ENCODE assay signal across 17 cellular contexts in genomic region chr3:89300976-89301375, GRCh38.
DNase-seq lines count a peak whose midpoint lies in the region; ATAC-seq and TF ChIP-seq lines count a peak whose summit lies in the region.
"Had no signal": no experiment of that assay in that cellular context is flagged by ENCODE, and none has a peak within 500 bp of the region (broad histone marks: within the 10 kb centered on the region; RNA-seq: fewer than 3 reads in every experiment).

No MANE protein-coding gene starts in this region.

- H4K20me1 ChIP-seq in Loucy (ENCODE audit: insufficient read depth, low read length, poor library complexity, severe bottlenecking) = no peaks in the 10 kb centered on the region

- H3F3A ChIP-seq in Loucy (ENCODE audit: low read depth) = no peaks in the 10 kb centered on the region

- no peak overlapping the region for H2AFZ ChIP-seq in Loucy (ENCODE audit: low read length)

- no peaks in the 10 kb centered on the region for H3K9me2 ChIP-seq in Loucy (replicated peaks; ENCODE audit: low read depth, low read length)

- H3K36me3 ChIP-seq in Loucy (ENCODE audit: insufficient read depth, low read length) = no peaks in the 10 kb centered on the region
- H3K36me3 ChIP-seq in breast epithelium = no peaks in the 10 kb centered on the region

- H3K27ac Mint-ChIP-seq in activated CD8-positive, alpha-beta T cell treated with anti-CD3 and anti-CD28 coated beads, Interleukin-2, amount 10 ng/mL, durations not matched to agents 7 days and 5 days = no peak overlapping the region
- H3K27ac Mint-ChIP-seq: CD4-positive, alpha-beta T cell; T-helper 17 cell had no signal

- peaks cover 14% of the 10 kb centered on the region for H3K9me3 Mint-ChIP-seq in activated CD8-positive, alpha-beta T cell treated with anti-CD3 and anti-CD28 coated beads, Interleukin-2, amount 10 ng/mL, durations not matched to agents 7 days and 5 days (ENCODE audit: insufficient read depth)

- H3K4me1 ChIP-seq in Loucy (ENCODE audit: insufficient read depth, low read length, poor library complexity, severe bottlenecking) (peaks cover 5% of the 10 kb centered on the region), breast epithelium (no peaks in the 10 kb centered on the region)

- peak overlapping the region; percentile 63 for H3K4me2 ChIP-seq in Loucy (ENCODE audit: low read depth, low read length, poor library complexity, severe bottlenecking)

- DNase-seq in EH (ENCODE audit: low read depth) (peak; percentile 41), choroid plexus epithelial cell (ENCODE audit: low read depth) (peak; percentile 16), stromal cell of bone marrow (ENCODE audit: low read depth) (peak; percentile 23), breast epithelium (ENCODE audit: low spot score in 2 of 2) (no peak), NCI-H345 (lab: John Stamatoyannopoulos, UW) (no peak), CD1c-positive myeloid dendritic cell (ENCODE audit: extremely low spot score) (no peak)
- DNase-seq in activated CD8-positive, alpha-beta T cell treated with anti-CD3 and anti-CD28 coated beads, Interleukin-2, amount 10 ng/mL, durations not matched to agents 7 days and 5 days = no peak
- DNase-seq: CD4-positive, alpha-beta T cell; Karpas-422; NCI-H1417; NCI-H1930; NCI-H2171 treated with DMSO at 0.1 percent for 48 hours; NCI-H510A; NCI-H82; SHP77; T-helper 17 cell had no signal

- no peak for TF ChIP-seq POLR2A in breast epithelium (IDR thresholded peaks at IDR 0.05)

- no peaks in the 10 kb centered on the region for H3K4me1 Mint-ChIP-seq in activated CD8-positive, alpha-beta T cell treated with anti-CD3 and anti-CD28 coated beads, Interleukin-2, amount 10 ng/mL, durations not matched to agents 7 days and 5 days (ENCODE audit: low read depth)
- H3K4me1 Mint-ChIP-seq: T-helper 17 cell had no signal

- H3K79me2 ChIP-seq in Loucy (ENCODE audit: insufficient read depth, low read length) = no peaks in the 10 kb centered on the region

- H3K9me3 ChIP-seq in Loucy (ENCODE audit: insufficient read depth, low read depth, low read length) = no peaks in the 10 kb centered on the region
- no peaks in the 10 kb centered on the region for H3K9me3 ChIP-seq in breast epithelium

- intact Hi-C loops in breast epithelium (cut with DNase I; ENCODE audit: low total_unique reads) = no loop called here

- H3K27ac ChIP-seq in breast epithelium = no peak overlapping the region

- TF ChIP-seq CTCF in Loucy (conservative IDR thresholded peaks at IDR 0.05; ENCODE audit: low read length) (no peak), choroid plexus epithelial cell (conservative IDR thresholded peaks at IDR 0.05; ENCODE audit: low read depth, low read length) (no peak), breast epithelium (IDR thresholded peaks at IDR 0.05) (no peak)

- no peak for ATAC-seq in activated CD8-positive, alpha-beta T cell treated with anti-CD3 and anti-CD28 coated beads, Interleukin-2, amount 10 ng/mL, durations not matched to agents 7 days and 5 days
- ATAC-seq: T-helper 17 cell had no signal

- H3K4me3 Mint-ChIP-seq in activated CD8-positive, alpha-beta T cell treated with anti-CD3 and anti-CD28 coated beads, Interleukin-2, amount 10 ng/mL, durations not matched to agents 7 days and 5 days = no peak overlapping the region
- H3K4me3 Mint-ChIP-seq: CD4-positive, alpha-beta T cell; T-helper 17 cell had no signal

- no peaks in the 10 kb centered on the region for H3K27me3 Mint-ChIP-seq in activated CD8-positive, alpha-beta T cell treated with anti-CD3 and anti-CD28 coated beads, Interleukin-2, amount 10 ng/mL, durations not matched to agents 7 days and 5 days (ENCODE audit: low read depth)
- H3K27me3 Mint-ChIP-seq: CD4-positive, alpha-beta T cell; T-helper 17 cell had no signal

- H3K4me3 ChIP-seq in Loucy (ENCODE audit: low read length, poor library complexity, severe bottlenecking) = peak overlapping the region; percentile 55
- H3K4me3 ChIP-seq in choroid plexus epithelial cell (ENCODE audit: low read depth, low read length) = no peak overlapping the region
- no peak overlapping the region for H3K4me3 ChIP-seq in breast epithelium

- POLR2A ChIA-PET in activated CD8-positive, alpha-beta T cell treated with anti-CD3 and anti-CD28 coated beads, Interleukin-2, amount 10 ng/mL, durations not matched to agents 7 days and 5 days (lab: Charles Lee) = no interaction called here

- CTCF ChIA-PET in activated CD8-positive, alpha-beta T cell treated with anti-CD3 and anti-CD28 coated beads, Interleukin-2, amount 10 ng/mL, durations not matched to agents 7 days and 5 days (lab: Charles Lee) = no interaction called here

- no peaks in the 10 kb centered on the region for H3K36me3 Mint-ChIP-seq in activated CD8-positive, alpha-beta T cell treated with anti-CD3 and anti-CD28 coated beads, Interleukin-2, amount 10 ng/mL, durations not matched to agents 7 days and 5 days (ENCODE audit: low read depth)

- H3K9ac ChIP-seq in Loucy (ENCODE audit: low read depth, low read length, poor library complexity, severe bottlenecking) = no peak overlapping the region

- H3K27me3 ChIP-seq in Loucy (ENCODE audit: insufficient read depth, low read length, poor library complexity, severe bottlenecking) = no peaks in the 10 kb centered on the region
- no peaks in the 10 kb centered on the region for H3K27me3 ChIP-seq in breast epithelium

Comparison
In these comparisons a context has a peak if more than half of its experiments do, and no peak if none do; other contexts are left out.
1. DNase-seq: peak in EH (single experiment), choroid plexus epithelial cell (single experiment) and stromal cell of bone marrow (single experiment); none in breast epithelium (0 of 2), NCI-H345 (single experiment), activated CD8-positive, alpha-beta T cell treated with anti-CD3 and anti-CD28 coated beads, Interleukin-2, amount 10 ng/mL, durations not matched to agents 7 days and 5 days (single experiment) and CD1c-positive myeloid dendritic cell (single experiment).